In genomic region chrX:21975827-21976226, GRCh38 we compare ENCODE assay signal across 12 cellular contexts. TPM values are rescaled to one million over a fixed set of nuclear protein-coding genes. Genes with fewer than 3 reads are reported as not detected.
A peak's percentile ranks its signal among the peaks of the same experiment; 100 is the strongest.
DNase-seq lines count a peak whose midpoint lies in the region; ATAC-seq, FAIRE-seq and TF ChIP-seq lines count a peak whose summit lies in the region.
"Had no signal": no experiment of that assay in that cellular context is flagged by ENCODE, and none has a peak within 500 bp of the region (broad histone marks: within the 10 kb centered on the region; RNA-seq: fewer than 3 reads in every experiment).

No MANE protein-coding gene starts in this region.

- no peak for ATAC-seq in activated CD8-positive, alpha-beta memory T cell treated with anti-CD3 and anti-CD28 coated beads, Interleukin-2, amount 10 ng/mL, durations not matched to agents 7 days and 5 days
- ATAC-seq in activated CD8-positive, alpha-beta T cell treated with anti-CD3 and anti-CD28 coated beads for 36 hours = no peak
- no peak for ATAC-seq in GM21717 (IDR thresholded peaks at IDR 0.05; ENCODE audit: unreplicated experiment)
- ATAC-seq: T-helper 17 cell had no signal

- H3K36me3 Mint-ChIP-seq in activated CD8-positive, alpha-beta memory T cell treated with anti-CD3 and anti-CD28 coated beads, Interleukin-2, amount 10 ng/mL, durations not matched to agents 7 days and 5 days = peaks cover 28% of the 10 kb centered on the region
- peaks cover 54% of the 10 kb centered on the region for H3K36me3 Mint-ChIP-seq in activated CD8-positive, alpha-beta T cell treated with anti-CD3 and anti-CD28 coated beads for 36 hours (ENCODE audit: low read depth)

- intact Hi-C loops in ascending aorta (cut with DNase I) (loop anchor here (1.0 to 5.0 kb wide), 2 partner anchors 34 to 137 kb away; partner anchors contain the start of genes MBTPS2 and SMS), tibial artery (cut with DNase I; ENCODE audit: low total_unique reads) (loop anchor here (10.0 kb wide), 1 partner anchor 141 kb away; the partner anchor contains the start of gene MBTPS2)
- intact Hi-C loops in activated CD8-positive, alpha-beta T cell treated with anti-CD3 and anti-CD28 coated beads for 36 hours (cut with micrococcal nuclease) = no loop called here

- no peak for FAIRE-seq in keratinocyte (lab: Jason Lieb, UNC)
- FAIRE-seq: colon had no signal

- TF ChIP-seq CTCF in ascending aorta (IDR thresholded peaks at IDR 0.05) (peak; percentile 16 to 46 (median 21)), keratinocyte (optimal IDR thresholded peaks at IDR 0.05 in 1 of 3, IDR thresholded peaks at IDR 0.05 in 1 of 3, conservative IDR thresholded peaks at IDR 0.05 in 1 of 3; ENCODE audit: extremely low read depth in 1 of 3, insufficient read depth in 2 of 3, low read length in 3 of 3) (peak in 2 of 3 experiments; percentile 23 to 30), tibial artery (IDR thresholded peaks at IDR 0.05) (peak; percentile 33 to 44)
- TF ChIP-seq CTCF in activated CD8-positive, alpha-beta T cell treated with anti-CD3 and anti-CD28 coated beads for 36 hours (IDR thresholded peaks at IDR 0.05) = no peak

- POLR2A ChIA-PET in activated CD8-positive, alpha-beta T cell treated with anti-CD3 and anti-CD28 coated beads for 36 hours (lab: Charles Lee) = interaction anchor here (1.2 kb wide), 1 partner anchor 136 kb away, joined by 3 read pairs; the partner anchor contains the start of gene MBTPS2

- H3K4me2 ChIP-seq in keratinocyte (ENCODE audit: control insufficient read depth, extremely low read depth, insufficient read depth, low read depth, low read length) = no peak overlapping the region

- CTCF ChIA-PET in activated CD8-positive, alpha-beta memory T cell treated with anti-CD3 and anti-CD28 coated beads, Interleukin-2, amount 10 ng/mL, durations not matched to agents 7 days and 5 days (lab: Charles Lee) = interaction anchor here (2.5 kb wide), 1 partner anchor 10 kb away, joined by 11 read pairs; no protein-coding TSS in a partner anchor
- CTCF ChIA-PET in activated CD8-positive, alpha-beta T cell treated with anti-CD3 and anti-CD28 coated beads for 36 hours (lab: Charles Lee) = interaction anchor here (0.8 to 2.0 kb wide), 2 partner anchors 9 to 139 kb away, joined by 3 to 11 read pairs; no protein-coding TSS in a partner anchor

- DNase-seq in activated CD8-positive, alpha-beta memory T cell treated with anti-CD3 and anti-CD28 coated beads, Interleukin-2, amount 10 ng/mL, durations not matched to agents 7 days and 5 days = no peak
- no peak for DNase-seq in activated CD8-positive, alpha-beta memory T cell treated with anti-CD3 and anti-CD28 coated beads, Interleukin-2, amount 50 U/mL, for 48 hours
- no peak for DNase-seq in ascending aorta (ENCODE audit: low spot score in 2 of 2)
- DNase-seq in keratinocyte (ENCODE audit: low read depth, low spot score) = no peak
- no peak for DNase-seq in tibial artery
- DNase-seq in effector CD4-positive, alpha-beta T cell = no peak
- DNase-seq in activated CD8-positive, alpha-beta T cell treated with anti-CD3 and anti-CD28 coated beads for 36 hours = no peak
- DNase-seq: retina, T-helper 17 cell had no signal

- H2AFZ ChIP-seq in keratinocyte (ENCODE audit: control insufficient read depth, low read length) = no peak overlapping the region

- H3K27me3 ChIP-seq in ascending aorta (no peaks in the 10 kb centered on the region), keratinocyte (ENCODE audit: control insufficient read depth, extremely low read depth, insufficient read depth, low read length) (no peaks in the 10 kb centered on the region), tibial artery (no peaks in the 10 kb centered on the region)
- H3K27me3 ChIP-seq: vagina had no signal

- H3K4me1 ChIP-seq in ascending aorta (no peaks in the 10 kb centered on the region), keratinocyte (ENCODE audit: control insufficient read depth, extremely low read depth, insufficient read depth, low read length) (peaks cover 14% of the 10 kb centered on the region), tibial artery (peaks cover 0 to 29% (median 0%) of the 10 kb centered on the region in 4 donors)
- H3K4me1 ChIP-seq: vagina had no signal

- no peaks in the 10 kb centered on the region for H3K9me3 Mint-ChIP-seq in activated CD8-positive, alpha-beta memory T cell treated with anti-CD3 and anti-CD28 coated beads, Interleukin-2, amount 10 ng/mL, durations not matched to agents 7 days and 5 days (ENCODE audit: low read depth)
- no peaks in the 10 kb centered on the region for H3K9me3 Mint-ChIP-seq in activated CD8-positive, alpha-beta T cell treated with anti-CD3 and anti-CD28 coated beads for 36 hours

- no peak overlapping the region for H3K4me3 Mint-ChIP-seq in activated CD8-positive, alpha-beta memory T cell treated with anti-CD3 and anti-CD28 coated beads, Interleukin-2, amount 10 ng/mL, durations not matched to agents 7 days and 5 days
- no peak overlapping the region for H3K4me3 Mint-ChIP-seq in activated CD8-positive, alpha-beta T cell treated with anti-CD3 and anti-CD28 coated beads for 36 hours
- H3K4me3 Mint-ChIP-seq: T-helper 17 cell had no signal

- no peaks in the 10 kb centered on the region for H4K20me1 ChIP-seq in keratinocyte (ENCODE audit: control insufficient read depth, extremely low read depth, insufficient read depth, low read length)

- dilution Hi-C loops in keratinocyte (cut with MboI; ENCODE audit: extremely low pct_ligation_motif_present, low sequenced_read_pairs) = no loop called here

- H3K9me3 ChIP-seq in ascending aorta = no peaks in the 10 kb centered on the region
- no peaks in the 10 kb centered on the region for H3K9me3 ChIP-seq in keratinocyte (ENCODE audit: control insufficient read depth, low read depth, low read length)
- no peaks in the 10 kb centered on the region for H3K9me3 ChIP-seq in tibial artery
- H3K9me3 ChIP-seq: vagina had no signal

- H3K36me3 ChIP-seq in ascending aorta = peaks cover 0 to 20% of the 10 kb centered on the region in 2 donors
- H3K36me3 ChIP-seq in keratinocyte (ENCODE audit: control insufficient read depth in 2 of 2, extremely low read depth in 1 of 2, insufficient read depth in 2 of 2, low read length in 2 of 2) = peaks cover 7 to 13% of the 10 kb centered on the region in 2 experiments
- H3K36me3 ChIP-seq in tibial artery = peaks cover 7 to 18% (median 9%) of the 10 kb centered on the region in 3 donors

- H3K79me2 ChIP-seq in keratinocyte (ENCODE audit: control insufficient read depth, insufficient read depth, low read length) = peaks cover 4% of the 10 kb centered on the region

- H3K9me1 ChIP-seq in keratinocyte (ENCODE audit: control insufficient read depth, extremely low read depth, insufficient read depth, low read length) = no peaks in the 10 kb centered on the region

- no peaks in the 10 kb centered on the region for H3K27me3 Mint-ChIP-seq in activated CD8-positive, alpha-beta memory T cell treated with anti-CD3 and anti-CD28 coated beads, Interleukin-2, amount 10 ng/mL, durations not matched to agents 7 days and 5 days
- no peaks in the 10 kb centered on the region for H3K27me3 Mint-ChIP-seq in activated CD8-positive, alpha-beta T cell treated with anti-CD3 and anti-CD28 coated beads for 36 hours
- H3K27me3 Mint-ChIP-seq: T-helper 17 cell had no signal

- no peak overlapping the region for H3K4me3 ChIP-seq in ascending aorta
- H3K4me3 ChIP-seq in keratinocyte (ENCODE audit: control insufficient read depth in 2 of 3, extremely low read depth in 1 of 3, insufficient read depth in 2 of 3, low read depth in 1 of 3, low read length in 3 of 3) = no peak overlapping the region
- H3K4me3 ChIP-seq in tibial artery = no peak overlapping the region
- H3K4me3 ChIP-seq: vagina had no signal

- peak overlapping the region in 1 of 2 donors; percentile 39 for H3K27ac ChIP-seq in ascending aorta
- H3K27ac ChIP-seq in keratinocyte (ENCODE audit: control insufficient read depth, insufficient read depth, low read length) = no peak overlapping the region
- peak overlapping the region in 1 of 2 donors; percentile 22 for H3K27ac ChIP-seq in tibial artery
- H3K27ac ChIP-seq: vagina had no signal

- H3K27ac Mint-ChIP-seq in activated CD8-positive, alpha-beta memory T cell treated with anti-CD3 and anti-CD28 coated beads, Interleukin-2, amount 10 ng/mL, durations not matched to agents 7 days and 5 days = peak overlapping the region; percentile 54
- H3K27ac Mint-ChIP-seq in activated CD8-positive, alpha-beta T cell treated with anti-CD3 and anti-CD28 coated beads for 36 hours = no peak overlapping the region
- H3K27ac Mint-ChIP-seq: T-helper 17 cell had no signal

- peaks cover 42% of the 10 kb centered on the region for H3K4me1 Mint-ChIP-seq in activated CD8-positive, alpha-beta memory T cell treated with anti-CD3 and anti-CD28 coated beads, Interleukin-2, amount 10 ng/mL, durations not matched to agents 7 days and 5 days
- peaks cover 32% of the 10 kb centered on the region for H3K4me1 Mint-ChIP-seq in activated CD8-positive, alpha-beta T cell treated with anti-CD3 and anti-CD28 coated beads for 36 hours (ENCODE audit: low read depth)

- no peak overlapping the region for H3K9ac ChIP-seq in keratinocyte (ENCODE audit: control insufficient read depth, extremely low read depth, insufficient read depth, low read length)

RNA-seq across cellular contexts. Expression of gene SMS, which starts 35.3 kb away (rescaled TPM):
- 10 to 100 TPM; 76.2 to 95.6 TPM for total RNA-seq in activated CD8-positive, alpha-beta memory T cell treated with anti-CD3 and anti-CD28 coated beads, Interleukin-2, amount 10 ng/mL, durations not matched to agents 7 days and 5 days
- total RNA-seq in ascending aorta = 35.1 TPM
- polyA plus RNA-seq in keratinocyte = 59.1 to 142 TPM (median 127 TPM) in 3 replicates
- polyA plus RNA-seq in keratinocyte (2011; ENCODE audit: low read depth) = 209 TPM
- 100 and 144 TPM in 2 replicates for polyA plus RNA-seq in keratinocyte (2011; cell fraction: cytosol; rRNA removed)
- polyA plus RNA-seq in keratinocyte (2011; cell fraction: nucleus; rRNA removed) = 33.2 and 48.1 TPM in 2 replicates
- polyA plus RNA-seq in keratinocyte (2012; ENCODE audit: low replicate concordance) = 76.6 and 160 TPM in 2 replicates
- polyA minus RNA-seq in keratinocyte = 31.1 to 65.7 TPM (median 38.3 TPM) in 3 replicates
- 119 TPM for polyA minus RNA-seq in keratinocyte (2011; cell fraction: cytosol; rRNA and poly(A)+ RNA removed)
- 15.2 and 25.1 TPM in 2 replicates for polyA minus RNA-seq in keratinocyte (2011; cell fraction: nucleus; rRNA and poly(A)+ RNA removed)
- total RNA-seq in activated CD8-positive, alpha-beta T cell treated with anti-CD3 and anti-CD28 coated beads for 36 hours = 100 to 1,000 TPM; 175 to 184 TPM

RNA-seq across cellular contexts. Expression of gene PHEX, which starts 56.3 kb away (rescaled TPM):
- 1 to 10 TPM; 1.1 to 7.7 TPM for total RNA-seq in activated CD8-positive, alpha-beta memory T cell treated with anti-CD3 and anti-CD28 coated beads, Interleukin-2, amount 10 ng/mL, durations not matched to agents 7 days and 5 days
- total RNA-seq in ascending aorta = 0.96 TPM
- 0.45 to 0.80 TPM (median 0.79 TPM) in 3 replicates for polyA plus RNA-seq in keratinocyte
- polyA plus RNA-seq in keratinocyte (2011; ENCODE audit: low read depth) = 0.39 TPM
- 0.45 and 0.92 TPM in 2 replicates for polyA plus RNA-seq in keratinocyte (2011; cell fraction: cytosol; rRNA removed)
- 0.27 and 0.53 TPM in 2 replicates for polyA plus RNA-seq in keratinocyte (2011; cell fraction: nucleus; rRNA removed)
- polyA plus RNA-seq in keratinocyte (2012; ENCODE audit: low replicate concordance) = 0.45 and 0.52 TPM in 2 replicates
- polyA minus RNA-seq in keratinocyte = 0.03 to 1.0 TPM (median 0.63 TPM) in 3 replicates
- polyA minus RNA-seq in keratinocyte (2011; cell fraction: cytosol; rRNA and poly(A)+ RNA removed) = 0.38 TPM
- 0.32 and 0.85 TPM in 2 replicates for polyA minus RNA-seq in keratinocyte (2011; cell fraction: nucleus; rRNA and poly(A)+ RNA removed)
- 10 to 100 TPM; 22.7 to 25.2 TPM for total RNA-seq in activated CD8-positive, alpha-beta T cell treated with anti-CD3 and anti-CD28 coated beads for 36 hours
